In genomic region chr4:147732516-147733193, GRCh38 we compare ENCODE assay signal across 9 cellular contexts. TPM values are rescaled to one million over a fixed set of nuclear protein-coding genes. Genes with fewer than 3 reads are reported as not detected.
DNase-seq lines count a peak whose midpoint lies in the region; FAIRE-seq and TF ChIP-seq lines count a peak whose summit lies in the region.
"Had no signal": no experiment of that assay in that cellular context is flagged by ENCODE, and none has a peak within 500 bp of the region (broad histone marks: within the 10 kb centered on the region; RNA-seq: fewer than 3 reads in every experiment).

No MANE protein-coding gene starts in this region.

- H4K20me1 ChIP-seq in MM.1S (ENCODE audit: insufficient read depth, low read length), result peaks cover 5% of the 10 kb centered on the region

- peak overlapping the region; percentile 100 for H3K27ac ChIP-seq in MM.1S (ENCODE audit: low read length)
- H3K27ac ChIP-seq in small intestine (ENCODE audit: low read depth in 1 of 2, low read length in 1 of 2), result peak overlapping the region; percentile 24 to 95

- H3K9me3 ChIP-seq in HAP-1 (no peaks in the 10 kb centered on the region), MM.1S (replicated peaks; ENCODE audit: insufficient read depth, low read length) (no peaks in the 10 kb centered on the region), small intestine (ENCODE audit: control insufficient read depth, low read depth) (no peaks in the 10 kb centered on the region)

- peak overlapping the region; percentile 75 for H3K4me3 ChIP-seq in HAP-1
- H3K4me3 ChIP-seq in MM.1S (ENCODE audit: low read length), result peak overlapping the region; percentile 95
- H3K4me3 ChIP-seq in small intestine (ENCODE audit: low read depth in 1 of 2, low read length in 2 of 2), result peak overlapping the region; percentile 75 to 79

- H3F3A ChIP-seq in MM.1S (ENCODE audit: insufficient read depth, low read length), result peaks cover 29% of the 10 kb centered on the region

- in situ Hi-C loops in HAP-1 (cut with MboI; ENCODE audit: low sequenced_read_pairs), result no loop called here

- peak overlapping the region; percentile 80 for H2AFZ ChIP-seq in MM.1S (ENCODE audit: low read length)

- 1 to 3% (median 2%) methylated on average over 31 to 36 of the region's 36 CpGs for WGBS in small intestine, 3 donors

- H3K9me2 ChIP-seq in MM.1S (replicated peaks; ENCODE audit: insufficient read depth, low read length), result no peaks in the 10 kb centered on the region

- TF ChIP-seq CTCF in MM.1S (IDR thresholded peaks at IDR 0.05; ENCODE audit: low read length), result no peak

- H3K36me3 ChIP-seq in HAP-1 (replicated peaks), result no peaks in the 10 kb centered on the region
- H3K36me3 ChIP-seq in MM.1S (replicated peaks; ENCODE audit: insufficient read depth, low read length), result no peaks in the 10 kb centered on the region
- H3K36me3 ChIP-seq in small intestine (ENCODE audit: control insufficient read depth in 2 of 2, insufficient read depth in 2 of 2, low read length in 2 of 2), result no peaks in the 10 kb centered on the region

- peaks cover 56% of the 10 kb centered on the region for H3K79me2 ChIP-seq in MM.1S (ENCODE audit: low read length)

- no peak for FAIRE-seq in small intestine (lab: Jason Lieb, UNC)
- FAIRE-seq: A204.1 had no signal

- H3K4me2 ChIP-seq in MM.1S (ENCODE audit: low read depth, low read length), result peak overlapping the region; percentile 96

- peak overlapping the region; percentile 98 for H3K9ac ChIP-seq in MM.1S (ENCODE audit: low read length)

- DNase-seq in DMS53 (lab: John Stamatoyannopoulos, UW) (peak; percentile 57), DMS53 treated with DMSO at 0.1 percent for 48 hours (lab: John Stamatoyannopoulos, UW; ENCODE audit: unreplicated experiment) (no peak), HAP-1 (ENCODE audit: low spot score in 2 of 2) (peak; percentile 32 to 65), MM.1S (peak; percentile 47), astrocyte of the hippocampus (ENCODE audit: low read depth, low spot score) (peak; percentile 69), iPS-NIHi11 (ENCODE audit: low spot score) (peak; percentile 72), small intestine (peak; percentile 55), NOMO-1 (lab: John Stamatoyannopoulos, UW; ENCODE audit: unreplicated experiment in 2 of 2) (no peak)

- peaks cover 39% of the 10 kb centered on the region for H3K4me1 ChIP-seq in HAP-1
- H3K4me1 ChIP-seq in MM.1S (ENCODE audit: low read length), result peaks cover 36% of the 10 kb centered on the region
- peaks cover 0 to 2% of the 10 kb centered on the region in 2 donors for H3K4me1 ChIP-seq in small intestine (ENCODE audit: control insufficient read depth in 2 of 2, insufficient read depth in 1 of 2, low read depth in 1 of 2, low read length in 1 of 2)

- H3K27me3 ChIP-seq in HAP-1 (ENCODE audit: low read depth) (no peaks in the 10 kb centered on the region), MM.1S (replicated peaks; ENCODE audit: insufficient read depth, low read length) (no peaks in the 10 kb centered on the region), small intestine (ENCODE audit: control insufficient read depth in 2 of 2, insufficient read depth in 2 of 2, low read length in 2 of 2) (no peaks in the 10 kb centered on the region)

RNA-seq across cellular contexts. Expression of gene ARHGAP10, which starts 0.8 kb away (rescaled TPM):
- 1 to 10 TPM; 3.4 to 9.7 (median 3.8) TPM for polyA plus RNA-seq in small intestine

RNA-seq across cellular contexts. Expression of gene PRMT9, which starts 48.7 kb away (rescaled TPM):
- polyA plus RNA-seq in small intestine, result 1 to 10 TPM; 1.9 to 4.2 (median 2.9) TPM

Comparison
In these comparisons a context has a peak if more than half of its experiments do, and no peak if none do; other contexts are left out.
1. DNase-seq: peak in DMS53 (single experiment), HAP-1 (2 of 2), MM.1S (single experiment), astrocyte of the hippocampus (single experiment), iPS-NIHi11 (single experiment) and small intestine (single experiment); none in DMS53 treated with DMSO at 0.1 percent for 48 hours (single experiment) and NOMO-1 (0 of 2).
2. Peak in every context shown above with its lines, with median percentiles within 50 percentile points of each other: H3K4me3 ChIP-seq.